9 cellular contexts compared by ENCODE assay signal in the genomic region with DNA sequence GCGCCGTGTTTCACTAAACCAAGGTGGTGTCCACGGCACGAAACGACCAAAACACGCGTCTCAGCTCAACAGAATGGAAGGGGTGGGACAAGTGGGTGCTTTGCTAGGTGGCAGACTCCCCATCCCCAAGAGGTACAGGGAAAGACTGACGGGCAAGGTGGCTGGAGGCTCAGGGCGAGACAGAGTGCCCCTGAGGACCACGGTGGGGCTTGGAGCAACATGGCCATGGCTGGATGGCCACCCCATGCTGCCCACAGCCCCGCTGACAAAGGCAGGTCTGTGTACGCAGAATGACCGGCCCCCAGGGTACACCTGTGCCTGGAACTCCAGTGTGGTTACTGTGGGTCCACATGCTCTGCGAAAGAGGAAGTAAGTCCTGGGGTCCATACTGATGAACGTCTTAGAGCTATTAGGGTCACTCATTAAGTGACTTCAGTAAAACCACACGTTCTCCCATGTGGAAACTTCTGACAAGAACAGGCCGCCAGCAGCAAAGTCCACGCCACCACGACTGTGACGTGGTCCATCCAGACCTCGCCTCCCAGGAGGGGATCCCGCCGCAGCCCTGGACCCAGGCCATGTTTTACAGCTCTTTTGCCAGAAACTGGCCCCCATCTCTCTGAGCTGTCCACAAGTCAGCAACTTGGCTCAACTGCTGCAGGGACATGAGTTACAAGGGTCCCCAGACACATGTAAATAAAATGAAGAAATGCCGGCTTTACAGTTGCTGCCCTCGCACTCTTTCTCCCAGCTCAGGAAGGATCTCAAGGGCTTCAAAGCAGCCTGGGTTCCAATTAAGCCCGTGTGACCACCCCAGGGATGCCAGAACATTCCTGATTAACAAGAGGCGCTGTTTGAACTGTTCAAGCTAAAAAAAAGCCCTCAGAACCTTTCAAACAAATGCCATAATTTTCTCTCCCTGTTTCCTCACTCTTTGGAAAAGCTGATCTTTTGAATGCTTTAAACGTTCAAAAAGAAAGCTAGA.
DNase-seq lines count a peak whose midpoint lies in the region; ATAC-seq lines count a peak whose summit lies in the region.
"Had no signal": no experiment of that assay in that cellular context is flagged by ENCODE, and none has a peak within 500 bp of the region (broad histone marks: within the 10 kb centered on the region; RNA-seq: fewer than 3 reads in every experiment).

No MANE protein-coding gene starts in this region.

- no peaks in the 10 kb centered on the region for H3K27me3 Mint-ChIP-seq in memory B cell

- peak overlapping the region; percentile 39 for H3K4me3 Mint-ChIP-seq in memory B cell
- H3K4me3 Mint-ChIP-seq: neural crest cell had no signal

- ATAC-seq in GM18511 (IDR thresholded peaks at IDR 0.05; ENCODE audit: unreplicated experiment): peak; percentile 100
- peak; percentile 96 for ATAC-seq in GM21619 (IDR thresholded peaks at IDR 0.05; ENCODE audit: unreplicated experiment)
- ATAC-seq in HG03520 (IDR thresholded peaks at IDR 0.05; ENCODE audit: unreplicated experiment): peak; percentile 74
- ATAC-seq in memory B cell (ENCODE audit: low read depth): peak; percentile 97

- peaks cover 13% of the 10 kb centered on the region for H3K36me3 Mint-ChIP-seq in memory B cell

- DNase-seq in memory B cell (ENCODE audit: low spot score in 2 of 2) (peak in 1 of 2 donors; percentile 13), SIG-M5 treated with dmso at 0.1 percent for 504 hours (lab: John Stamatoyannopoulos, UW; ENCODE audit: unreplicated experiment) (no peak), Kasumi-1 (lab: John Stamatoyannopoulos, UW) (no peak)
- no peak for DNase-seq in activated CD8-positive, alpha-beta memory T cell treated with anti-CD3 and anti-CD28 coated beads for 24 hours
- DNase-seq in activated naive CD4-positive, alpha-beta T cell (lab: John Stamatoyannopoulos, UW): no peak

- peaks cover 10% of the 10 kb centered on the region for H3K4me1 Mint-ChIP-seq in memory B cell

- no peaks in the 10 kb centered on the region for H3K9me3 Mint-ChIP-seq in memory B cell
- H3K9me3 Mint-ChIP-seq: neural crest cell had no signal

- no peak overlapping the region for H3K27ac Mint-ChIP-seq in memory B cell
